In the genomic region with DNA sequence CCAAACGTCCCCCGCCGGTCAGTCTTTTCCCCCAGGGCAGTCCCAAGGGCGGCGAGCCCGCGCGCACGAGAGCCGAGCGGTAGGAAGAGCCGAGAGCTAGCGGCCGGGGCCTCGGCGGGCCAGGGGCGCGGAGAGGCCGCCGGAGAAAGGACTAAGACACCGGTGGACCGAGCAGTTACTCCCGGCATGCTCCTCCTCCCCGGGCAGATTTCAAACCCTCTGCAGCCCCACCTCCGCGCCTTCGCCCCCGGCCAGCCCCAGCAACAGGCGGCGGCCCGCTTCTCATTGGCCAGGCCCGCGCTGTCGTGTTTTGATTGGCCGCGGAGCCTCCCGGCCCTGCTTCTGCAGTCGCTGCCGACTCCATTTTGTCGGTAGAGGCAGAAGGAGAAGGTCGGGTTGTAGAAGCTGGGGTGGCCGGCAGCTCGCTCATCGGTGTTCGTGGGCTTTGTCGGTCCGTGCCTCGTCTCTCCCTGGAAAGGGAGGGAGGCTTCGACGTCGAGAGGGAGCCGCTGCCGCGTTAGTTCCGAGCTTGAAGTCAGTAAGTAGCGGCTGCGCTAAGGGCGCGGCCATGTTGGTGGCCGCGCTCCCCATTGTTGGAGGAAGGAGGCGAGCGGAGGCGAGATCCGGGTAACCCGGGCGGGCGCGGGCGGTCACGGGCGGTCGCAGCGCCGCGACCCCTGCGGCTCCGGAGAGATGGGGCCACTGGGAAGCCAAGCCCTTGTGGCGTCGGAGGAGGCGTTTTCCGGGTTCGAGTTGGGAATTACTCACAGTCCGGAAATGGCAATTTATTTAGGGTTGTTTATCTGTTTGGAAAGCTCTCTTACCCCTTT, we compare ENCODE assay signal across 8 cellular contexts. TPM values are rescaled to one million over a fixed set of nuclear protein-coding genes. Genes with fewer than 3 reads are reported as not detected.
A peak's percentile ranks its signal among the peaks of the same experiment; 100 is the strongest.
DNase-seq lines count a peak whose midpoint lies in the region; FAIRE-seq and TF ChIP-seq lines count a peak whose summit lies in the region.

A gene with protein sequence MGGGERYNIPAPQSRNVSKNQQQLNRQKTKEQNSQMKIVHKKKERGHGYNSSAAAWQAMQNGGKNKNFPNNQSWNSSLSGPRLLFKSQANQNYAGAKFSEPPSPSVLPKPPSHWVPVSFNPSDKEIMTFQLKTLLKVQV (plus strand): TSS at position 368 of the 830 bp plus-strand sequence. CDS start 1,630 bp downstream, outside the sequence.

- CTCF ChIA-PET in HEK293T (lab: Yijun Ruan, JAX), result interaction anchor here (1.0 kb wide), 1 partner anchor 10 kb away, joined by 3 read pairs; no protein-coding TSS in a partner anchor
- CTCF ChIA-PET in activated naive CD4-positive, alpha-beta T cell treated with anti-CD3 and anti-CD28 coated beads for 36 hours (lab: Charles Lee), result interaction anchor here (1.6 kb wide), 1 partner anchor 21 kb away, joined by 6 read pairs; a partner anchor contains a TSS

- H3K4me3 Mint-ChIP-seq in activated naive CD4-positive, alpha-beta T cell treated with anti-CD3 and anti-CD28 coated beads for 36 hours, result peak within 1 kb of the TSS; percentile 99

- peaks cover 41 to 42% of the 10 kb centered on the region in 2 experiments for H3K4me1 ChIP-seq in neutrophil (ENCODE audit: control insufficient read depth in 1 of 2, insufficient read depth in 1 of 2, low read depth in 1 of 2, low read length in 1 of 2)

- no peaks in the 10 kb centered on the region for H3K9me3 ChIP-seq in neutrophil

- H3K9me3 Mint-ChIP-seq in activated naive CD4-positive, alpha-beta T cell treated with anti-CD3 and anti-CD28 coated beads for 36 hours, result no peaks in the 10 kb centered on the region

- peak within 1 kb of the TSS; percentile 100 for H3K27ac Mint-ChIP-seq in activated naive CD4-positive, alpha-beta T cell treated with anti-CD3 and anti-CD28 coated beads for 36 hours

- intact Hi-C loops in activated naive CD4-positive, alpha-beta T cell treated with anti-CD3 and anti-CD28 coated beads for 36 hours (cut with micrococcal nuclease), result loop anchor here (1.0 to 10.0 kb wide), 13 partner anchors 21 to 786 kb away; a partner anchor contains a TSS

- H3K36me3 ChIP-seq in neutrophil, result peaks cover 25% of the 10 kb centered on the region

- TF ChIP-seq CTCF in neutrophil (IDR thresholded peaks at IDR 0.05), result peak; percentile 57

- H3K27me3 Mint-ChIP-seq in activated naive CD4-positive, alpha-beta T cell treated with anti-CD3 and anti-CD28 coated beads for 36 hours (ENCODE audit: low read depth), result no peaks in the 10 kb centered on the region

- peak; percentile 94 for FAIRE-seq in G401.6 (lab: Jason Lieb, UNC)

- POLR2A ChIA-PET in HEK293T (lab: Yijun Ruan, JAX), result interaction anchor here (0.6 to 2.5 kb wide), 14 partner anchors 9 to 88 kb away, joined by 3 to 10 read pairs (median 4); a partner anchor contains a TSS

- peak within 1 kb of the TSS; percentile 96 to 99 for H3K4me3 ChIP-seq in neutrophil (ENCODE audit: low read depth in 1 of 2, low read length in 1 of 2)

- DNase-seq in HEK293T (ENCODE audit: extremely low spot score) (peak; percentile 94), MV-4-11 (lab: John Stamatoyannopoulos, UW) (peak; percentile 93), SK-N-DZ (ENCODE audit: low spot score) (peak; percentile 94), foreskin melanocyte (peak; percentile 93), substantia nigra (lab: John Stamatoyannopoulos, UW) (peak; percentile 80 to 98 (median 95))
- peak; percentile 98 for DNase-seq in activated naive CD4-positive, alpha-beta T cell treated with anti-CD3 and anti-CD28 coated beads for 36 hours

- H3K36me3 Mint-ChIP-seq in activated naive CD4-positive, alpha-beta T cell treated with anti-CD3 and anti-CD28 coated beads for 36 hours (ENCODE audit: low read depth), result peaks cover 31% of the 10 kb centered on the region

- no peaks in the 10 kb centered on the region for H3K27me3 ChIP-seq in neutrophil

- H3K27ac ChIP-seq in neutrophil (peak within 1 kb of the TSS; percentile 95), substantia nigra (ENCODE audit: low read depth, low read length, poor library complexity, severe bottlenecking) (peak within 1 kb of the TSS; percentile 98)

- peaks cover 59% of the 10 kb centered on the region for H3K4me1 Mint-ChIP-seq in activated naive CD4-positive, alpha-beta T cell treated with anti-CD3 and anti-CD28 coated beads for 36 hours (ENCODE audit: low read depth)

TF ChIP-seq in HEK293T, 16 proteins besides CTCF, POLR2A, EP300 and RAD21:
- TF ChIP-seq TARDBP (IDR thresholded peaks at IDR 0.05) (no peak), ELF4 (IDR thresholded peaks at IDR 0.05) (peak; percentile 47), ZNF384 (IDR thresholded peaks at IDR 0.05) (no peak), FOXM1 (IDR thresholded peaks at IDR 0.05; ENCODE audit: borderline replicate concordance) (no peak; the same call in 1 of the 2 replicates), HDGF (IDR thresholded peaks at IDR 0.05; ENCODE audit: borderline replicate concordance) (no peak), SP1 (IDR thresholded peaks at IDR 0.05) (no peak), LEF1 (IDR thresholded peaks at IDR 0.05; ENCODE audit: borderline replicate concordance) (no peak), SUZ12 (IDR thresholded peaks at IDR 0.05) (no peak), FOXA1 (IDR thresholded peaks at IDR 0.05) (no peak), NFRKB (IDR thresholded peaks at IDR 0.05) (peak; percentile 72; the same call in 1 of the 2 replicates), L3MBTL2 (conservative IDR thresholded peaks at IDR 0.05) (no peak)
- TF ChIP-seq, protein P1, sequence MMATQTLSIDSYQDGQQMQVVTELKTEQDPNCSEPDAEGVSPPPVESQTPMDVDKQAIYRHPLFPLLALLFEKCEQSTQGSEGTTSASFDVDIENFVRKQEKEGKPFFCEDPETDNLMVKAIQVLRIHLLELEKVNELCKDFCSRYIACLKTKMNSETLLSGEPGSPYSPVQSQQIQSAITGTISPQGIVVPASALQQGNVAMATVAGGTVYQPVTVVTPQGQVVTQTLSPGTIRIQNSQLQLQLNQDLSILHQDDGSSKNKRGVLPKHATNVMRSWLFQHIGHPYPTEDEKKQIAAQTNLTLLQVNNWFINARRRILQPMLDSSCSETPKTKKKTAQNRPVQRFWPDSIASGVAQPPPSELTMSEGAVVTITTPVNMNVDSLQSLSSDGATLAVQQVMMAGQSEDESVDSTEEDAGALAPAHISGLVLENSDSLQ (IDR thresholded peaks at IDR 0.05), result 0 out of 2 replicates have a peak, but pooled peaks have one; percentile 9

RNA-seq across cellular contexts. Expression of the gene that starts here (rescaled TPM):
- polyA plus RNA-seq in SK-N-DZ (2014; cell fraction: cytosol; rRNA removed), result 73.5 and 80.7 TPM in 2 replicates
- polyA plus RNA-seq in SK-N-DZ (2014; cell fraction: nucleus; rRNA removed), result 45.7 and 60.9 TPM in 2 replicates
- total RNA-seq in activated naive CD4-positive, alpha-beta T cell treated with anti-CD3 and anti-CD28 coated beads for 36 hours, result 100 to 1,000 TPM; 178 to 209 TPM

Comparison
In these comparisons a context has a peak if more than half of its experiments do, and no peak if none do; other contexts are left out.
1. Peak in every context shown above with its lines: DNase-seq, H3K4me3 ChIP-seq and H3K27ac ChIP-seq.